ENCODE assay signal across 26 cellular contexts in genomic region chr1:162192763-162193162, GRCh38.
"Had no signal": no experiment of that assay in that cellular context is flagged by ENCODE, and none has a peak within 500 bp of the region (broad histone marks: within the 10 kb centered on the region; RNA-seq: fewer than 3 reads in every experiment).

No MANE protein-coding gene starts in this region.

- ATAC-seq: natural killer cell treated with Interleukin-12 subunit alpha and Interleukin-12 subunit beta and Interleukin-15 and Interleukin-18, amount 100 ng/mL, for 72 hours; SK-N-SH treated with all-trans-retinoic acid at 6 μM for 48 hours; stimulated activated memory B cell treated with anti-CD40 and anti-IgM and Interleukin-4, amounts not matched to agents 10 μg/mL and 1 μg/mL and 100 μg/mL, for 72 hours; stimulated activated naive CD8-positive, alpha-beta T cell treated with anti-CD3 and anti-CD28 coated beads, Interleukin-15, amount 100 ng/mL, for 72 hours; T-helper 17 cell had no signal

- H3K27ac ChIP-seq: adrenal gland, upper lobe of right lung had no signal

- DNase-seq: activated CD4-positive, alpha-beta T cell treated with anti-CD3 and anti-CD28 coated beads for 48 hours; activated CD4-positive, alpha-beta T cell treated with anti-CD3 and anti-CD28 coated beads, Interleukin-2, amount 50 U/mL, for 48 hours; activated CD8-positive, alpha-beta memory T cell treated with anti-CD3 and anti-CD28 coated beads for 24 hours; activated effector memory CD4-positive, alpha-beta T cell treated with Interleukin-2 at 50 U/mL for 16 hours; activated naive CD4-positive, alpha-beta T cell treated with Interleukin-2 at 50 U/mL for 16 hours; activated naive CD8-positive, alpha-beta T cell treated with anti-CD3 and anti-CD28 coated beads for 36 hours; adrenal gland; aorta; caudate nucleus; foreskin fibroblast; head of caudate nucleus; mucosa of descending colon; posterior cingulate gyrus; sigmoid colon; small intestine; stimulated activated CD4-positive, alpha-beta T cell treated with anti-CD3 and anti-CD28 coated beads, Interleukin-1b, Interleukin-23, amount 100 ng/mL, for 48 hours; stimulated activated CD4-positive, alpha-beta T cell treated with anti-CD3 and anti-CD28 coated beads, Interleukin-4, amount 100 ng/mL, for 4 hours; stimulated activated CD8-positive, alpha-beta memory T cell treated with anti-CD3 and anti-CD28 coated beads, Interleukin-4, amount 100 ng/mL, for 48 hours; stimulated activated naive CD8-positive, alpha-beta T cell treated with anti-CD3 and anti-CD28 coated beads, Interleukin-15, amount 100 ng/mL, for 72 hours; T-helper 17 cell; T1000; upper lobe of right lung had no signal

- H3K36me3 ChIP-seq: adrenal gland, sigmoid colon, thyroid gland, upper lobe of right lung had no signal

- H3K27me3 ChIP-seq: adrenal gland, sigmoid colon, thyroid gland, upper lobe of right lung had no signal

- H3K4me3 ChIP-seq: adrenal gland, mucosa of descending colon, sigmoid colon, thyroid gland, upper lobe of right lung had no signal
